14 cellular contexts compared by ENCODE assay signal in the genomic region with DNA sequence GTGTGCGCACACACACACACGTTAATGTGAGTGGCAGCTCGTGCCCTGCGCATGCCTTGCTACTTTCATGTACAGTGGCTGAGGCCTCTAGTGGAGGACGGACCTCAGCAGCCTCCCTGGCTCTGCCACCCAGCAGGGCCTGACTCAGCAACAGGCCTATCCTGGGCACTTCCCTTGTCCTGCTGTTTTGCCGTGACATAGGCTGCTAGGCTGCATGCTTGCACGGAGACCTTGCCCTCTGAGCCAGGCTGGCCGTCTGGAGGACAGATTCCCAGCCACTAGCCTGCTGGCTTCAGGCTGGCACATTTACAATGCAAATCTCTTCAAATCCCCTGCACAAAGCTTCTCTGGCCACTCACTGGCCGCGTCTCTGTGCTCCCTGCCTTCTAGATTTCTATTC. TPM values are rescaled to one million over a fixed set of nuclear protein-coding genes. Genes with fewer than 3 reads are reported as not detected.
DNase-seq lines count a peak whose midpoint lies in the region; ATAC-seq, FAIRE-seq and TF ChIP-seq lines count a peak whose summit lies in the region.
"Had no signal": no experiment of that assay in that cellular context is flagged by ENCODE, and none has a peak within 500 bp of the region (broad histone marks: within the 10 kb centered on the region; RNA-seq: fewer than 3 reads in every experiment).

No MANE protein-coding gene starts in this region.

- H3K9me1 ChIP-seq in K562 (ENCODE audit: control insufficient read depth, insufficient read depth, low read length): no peaks in the 10 kb centered on the region

- 78% methylated on average over 10 of the region's 10 CpGs for WGBS in K562 (ENCODE audit: insufficient coverage, low coverage, missing lambda C conversion rate)
- whole genome bisulfite sequencing in mesendoderm (ENCODE audit: extremely low coverage, insufficient coverage, low lambda C conversion rate): no CpG with 5 or more reads among the region's 10 CpGs

- H3K4me3 Mint-ChIP-seq in CD8-positive, alpha-beta memory T cell: no peak overlapping the region
- no peak overlapping the region for H3K4me3 Mint-ChIP-seq in stimulated activated memory B cell treated with anti-CD40 and anti-IgM and Interleukin-4, amounts not matched to agents 10 μg/mL and 1 μg/mL and 100 μg/mL, for 72 hours

- no TSS peak for BruUV-seq in K562 (replicated peaks; lab: Mats Ljungman, UMichigan)

- H3K56ac ChIP-seq in mesendoderm (ENCODE audit: low read length): peak overlapping the region; percentile 83

- TF ChIP-seq RAD21 in K562 (CRISPR knock-in tag; conservative IDR thresholded peaks at IDR 0.05 in 1 of 2, IDR thresholded peaks at IDR 0.05 in 1 of 2): no peak

- intact Hi-C loops in K562 (cut with micrococcal nuclease): no loop called here

- no peak overlapping the region for H3K4me3 ChIP-seq in CD8-positive, alpha-beta memory T cell (ENCODE audit: low read length)
- H3K4me3 ChIP-seq in HUES6 (ENCODE audit: low read depth, low read length) (peak overlapping the region; percentile 16; the same call in 1 of the 2 replicates), K562 (no peak overlapping the region), mesendoderm (ENCODE audit: low read length) (no peak overlapping the region), Peyer's patch (no peak overlapping the region)
- H3K4me3 ChIP-seq: BLaER1, tibial nerve had no signal

- FAIRE-seq in K562 (lab: Jason Lieb, UNC) (no peak), H54 (lab: Jason Lieb, UNC) (no peak)
- FAIRE-seq: GM12891 had no signal

- TF ChIP-seq POLR2A in K562 (conservative IDR thresholded peaks at IDR 0.05): no peak
- TF ChIP-seq POLR2A in H54 (IDR thresholded peaks at IDR 0.05; ENCODE audit: low read depth, low read length): no peak
- TF ChIP-seq POLR2A in Peyer's patch (IDR thresholded peaks at IDR 0.05): no peak

- no peak overlapping the region for H3K27ac ChIP-seq in CD8-positive, alpha-beta memory T cell (ENCODE audit: low read depth, low read length)
- no peak overlapping the region for H3K27ac ChIP-seq in HUES6 (ENCODE audit: low read depth, low read length)
- no peak overlapping the region for H3K27ac ChIP-seq in K562 (ENCODE audit: extremely low read depth, low read depth, low read length)
- H3K27ac ChIP-seq in mesendoderm (ENCODE audit: low read depth, low read length): peak overlapping the region; percentile 23
- H3K27ac ChIP-seq in Peyer's patch: no peak overlapping the region
- H3K27ac ChIP-seq: BLaER1, tibial nerve had no signal

- no peak overlapping the region for H2AK5ac ChIP-seq in mesendoderm (ENCODE audit: low read length)

- H3K9ac ChIP-seq in HUES6 (ENCODE audit: low read length) (no peak overlapping the region), K562 (ENCODE audit: insufficient read depth in 1 of 2, low read depth in 2 of 2, low read length in 2 of 2) (no peak overlapping the region), mesendoderm (ENCODE audit: low read length) (peak overlapping the region; percentile 46)
- H3K9ac ChIP-seq: BLaER1 had no signal

- peaks cover 37 to 42% (median 38%) of the 10 kb centered on the region in 3 donors for H3K4me1 Mint-ChIP-seq in CD8-positive, alpha-beta memory T cell
- peaks cover 23% of the 10 kb centered on the region for H3K4me1 Mint-ChIP-seq in stimulated activated memory B cell treated with anti-CD40 and anti-IgM and Interleukin-4, amounts not matched to agents 10 μg/mL and 1 μg/mL and 100 μg/mL, for 72 hours

- peaks cover 83% of the 10 kb centered on the region for H3K4me1 ChIP-seq in CD8-positive, alpha-beta memory T cell (ENCODE audit: insufficient read depth, low read length)
- H3K4me1 ChIP-seq in HUES6 (ENCODE audit: control insufficient read depth, insufficient read depth, low read length): peaks cover 16% of the 10 kb centered on the region
- peaks cover 0 to 9% of the 10 kb centered on the region in 2 experiments; a peak in 2 of 5 replicates for H3K4me1 ChIP-seq in K562 (replicated peaks in 1 of 2; ENCODE audit: control insufficient read depth in 2 of 2, insufficient read depth in 2 of 2, low read length in 2 of 2)
- H3K4me1 ChIP-seq in mesendoderm (ENCODE audit: control insufficient read depth, low read depth, low read length): peaks cover 7% of the 10 kb centered on the region
- peaks cover 0 to 10% (median 1%) of the 10 kb centered on the region in 4 donors for H3K4me1 ChIP-seq in Peyer's patch

- H3K4ac ChIP-seq in mesendoderm (ENCODE audit: low read depth, low read length): no peak overlapping the region

- no peaks in the 10 kb centered on the region for H3K27me3 Mint-ChIP-seq in CD8-positive, alpha-beta memory T cell
- H3K27me3 Mint-ChIP-seq in stimulated activated memory B cell treated with anti-CD40 and anti-IgM and Interleukin-4, amounts not matched to agents 10 μg/mL and 1 μg/mL and 100 μg/mL, for 72 hours: no peaks in the 10 kb centered on the region

- POLR2A ChIA-PET in CD8-positive, alpha-beta memory T cell (lab: Charles Lee): interaction anchor here (0.5 to 1.5 kb wide), 2 partner anchors 8 to 23 kb away, joined by 4 to 5 read pairs; no protein-coding TSS in a partner anchor
- POLR2A ChIA-PET in K562 (lab: Yijun Ruan, JAX): interaction anchor here (1.4 kb wide), 1 partner anchor 8 kb away, joined by 5 read pairs; no protein-coding TSS in a partner anchor

- H4K5ac ChIP-seq in mesendoderm (ENCODE audit: low read length): no peak overlapping the region

- H2BK15ac ChIP-seq in mesendoderm (replicated peaks; ENCODE audit: low read depth): no peak overlapping the region

- H3K18ac ChIP-seq in mesendoderm (ENCODE audit: low read length): no peak overlapping the region

- H3K23ac ChIP-seq in mesendoderm (ENCODE audit: low read length): no peak overlapping the region

- H3K79me2 ChIP-seq in K562 (ENCODE audit: control insufficient read depth, insufficient read depth, low read length) (no peaks in the 10 kb centered on the region), mesendoderm (ENCODE audit: control insufficient read depth, insufficient read depth, low read length) (no peaks in the 10 kb centered on the region)

- no peaks in the 10 kb centered on the region for H3K79me1 ChIP-seq in mesendoderm (ENCODE audit: low read length)

- TF ChIP-seq CTCF in K562 (IDR thresholded peaks at IDR 0.05 in 2 of 3, conservative IDR thresholded peaks at IDR 0.05 in 1 of 3; ENCODE audit: insufficient read depth in 2 of 3, low read depth in 1 of 3, low read length in 3 of 3) (no peak), Peyer's patch (IDR thresholded peaks at IDR 0.05) (no peak)

- no peaks in the 10 kb centered on the region for H3K9me3 ChIP-seq in CD8-positive, alpha-beta memory T cell (ENCODE audit: low read length)
- no peaks in the 10 kb centered on the region for H3K9me3 ChIP-seq in HUES6 (ENCODE audit: control insufficient read depth, insufficient read depth, low read depth, low read length)
- H3K9me3 ChIP-seq in K562 (replicated peaks; ENCODE audit: control insufficient read depth, insufficient read depth, low read depth, low read length): no peaks in the 10 kb centered on the region
- H3K9me3 ChIP-seq in Peyer's patch: no peaks in the 10 kb centered on the region
- H3K9me3 ChIP-seq: BLaER1, tibial nerve had no signal

- TF ChIP-seq EP300 in K562 (IDR thresholded peaks at IDR 0.05; ENCODE audit: low read length): no peak

- H3K36me3 Mint-ChIP-seq in CD8-positive, alpha-beta memory T cell: peaks cover 8 to 43% (median 9%) of the 10 kb centered on the region in 3 donors
- H3K36me3 Mint-ChIP-seq in stimulated activated memory B cell treated with anti-CD40 and anti-IgM and Interleukin-4, amounts not matched to agents 10 μg/mL and 1 μg/mL and 100 μg/mL, for 72 hours: peaks cover 27% of the 10 kb centered on the region

- no peaks in the 10 kb centered on the region for H3K9me3 Mint-ChIP-seq in CD8-positive, alpha-beta memory T cell
- H3K9me3 Mint-ChIP-seq in stimulated activated memory B cell treated with anti-CD40 and anti-IgM and Interleukin-4, amounts not matched to agents 10 μg/mL and 1 μg/mL and 100 μg/mL, for 72 hours: no peaks in the 10 kb centered on the region

- no peak overlapping the region for H4K8ac ChIP-seq in mesendoderm (ENCODE audit: low read depth, low read length)

- no peak for ATAC-seq in K562
- no peak for ATAC-seq in stimulated activated memory B cell treated with anti-CD40 and anti-IgM and Interleukin-4, amounts not matched to agents 10 μg/mL and 1 μg/mL and 100 μg/mL, for 72 hours

- in situ Hi-C loops in K562 (cut with MboI): no loop called here

- H4K20me1 ChIP-seq in K562 (replicated peaks; ENCODE audit: control insufficient read depth, insufficient read depth, low read length): no peaks in the 10 kb centered on the region

- CTCF ChIA-PET in CD8-positive, alpha-beta memory T cell (lab: Charles Lee): no interaction called here
- CTCF ChIA-PET in K562 (lab: Yijun Ruan, JAX; ENCODE audit: low intra/inter-chr PET ratio): no interaction called here

- H3K27ac Mint-ChIP-seq in CD8-positive, alpha-beta memory T cell: peak overlapping the region in 5 of 8 donors; percentile 12 to 90 (median 72)
- no peak overlapping the region for H3K27ac Mint-ChIP-seq in stimulated activated memory B cell treated with anti-CD40 and anti-IgM and Interleukin-4, amounts not matched to agents 10 μg/mL and 1 μg/mL and 100 μg/mL, for 72 hours

- no peak overlapping the region for H2AFZ ChIP-seq in K562 (ENCODE audit: low read depth, low read length)

- H2BK120ac ChIP-seq in mesendoderm (ENCODE audit: low read depth, low read length): no peak overlapping the region

- no peak for DNase-seq in CD8-positive, alpha-beta memory T cell
- DNase-seq in K562 (ENCODE audit: extremely low read depth in 1 of 4, low spot score in 3 of 4) (no peak), mesendoderm (peak; percentile 89), H54 (ENCODE audit: insufficient read length, low spot score) (no peak), Peyer's patch (no peak), SW 1271 (lab: John Stamatoyannopoulos, UW) (no peak)
- DNase-seq: activated CD8-positive, alpha-beta memory T cell treated with anti-CD3 and anti-CD28 coated beads, Interleukin-2, amount 50 U/mL, for 4 hours; NCI-H1105; NCI-H2171 had no signal

- H3K4me2 ChIP-seq in K562 (ENCODE audit: insufficient read depth, low read length) (no peak overlapping the region), mesendoderm (ENCODE audit: low read length) (no peak overlapping the region)
- H3K4me2 ChIP-seq: BLaER1 had no signal

- peak overlapping the region; percentile 49 for H2BK5ac ChIP-seq in mesendoderm (ENCODE audit: low read length)

- peaks cover 42% of the 10 kb centered on the region for H3K36me3 ChIP-seq in CD8-positive, alpha-beta memory T cell (ENCODE audit: insufficient read depth, low read length)
- H3K36me3 ChIP-seq in HUES6 (ENCODE audit: control insufficient read depth, insufficient read depth, low read length) (peaks cover 20% of the 10 kb centered on the region), K562 (ENCODE audit: control insufficient read depth, insufficient read depth, low read length) (peaks cover 15% of the 10 kb centered on the region; the same call in 2 of the 3 replicates), mesendoderm (ENCODE audit: control insufficient read depth, insufficient read depth, low read length) (no peaks in the 10 kb centered on the region), Peyer's patch (peaks cover 0 to 47% (median 0%) of the 10 kb centered on the region in 3 donors)

- H3K27me3 ChIP-seq in CD8-positive, alpha-beta memory T cell (ENCODE audit: insufficient read depth, low read length, poor library complexity, severe bottlenecking): no peaks in the 10 kb centered on the region
- H3K27me3 ChIP-seq in HUES6 (ENCODE audit: control insufficient read depth, insufficient read depth, low read length): no peaks in the 10 kb centered on the region
- H3K27me3 ChIP-seq in K562 (ENCODE audit: control insufficient read depth in 2 of 2, insufficient read depth in 2 of 2, low read length in 2 of 2): no peaks in the 10 kb centered on the region
- no peaks in the 10 kb centered on the region for H3K27me3 ChIP-seq in mesendoderm (ENCODE audit: insufficient read depth, low read length, poor library complexity)
- H3K27me3 ChIP-seq in Peyer's patch: no peaks in the 10 kb centered on the region
- H3K27me3 ChIP-seq: BLaER1, tibial nerve had no signal

RNA-seq across cellular contexts. Expression of gene RNF213, which starts 9.5 kb away (rescaled TPM):
- total RNA-seq in CD8-positive, alpha-beta memory T cell: 100 to 1,000 TPM; 184 to 185 TPM
- polyA plus RNA-seq in CD8-positive, alpha-beta memory T cell: 75.7 TPM
- 548 and 579 TPM in 2 replicates for total RNA-seq in K562 (2011; cell fraction: chromatin; rRNA removed; ENCODE audit: low replicate concordance)
- 219 and 226 TPM in 2 replicates for total RNA-seq in K562 (2011; cell fraction: nucleolus; rRNA removed)
- 260 and 263 TPM in 2 replicates for total RNA-seq in K562 (2011; cell fraction: nucleoplasm; rRNA removed)
- total RNA-seq in K562 (2014; rRNA removed) (13.2 and 17.1 TPM in 2 replicates), K562 (2014; rRNA removed; fragmentation: Illumina TruSeq; extraction: Trizol) (19.8 and 20.9 TPM in 2 replicates), K562 (2015; rRNA removed; fragmentation: Illumina TruSeq; extraction: Trizol) (17.8 and 17.9 TPM in 2 replicates), K562 (2021) (33.6 and 34.3 TPM in 2 replicates), Peyer's patch (100 to 1,000 TPM; 187 to 404 (median 293) TPM)
- polyA plus RNA-seq in K562 (2011; rRNA removed) (26.7 and 36.2 TPM in 2 replicates), K562 (2014; fragmentation: Illumina TruSeq; extraction: Trizol) (24.2 and 26.9 TPM in 2 replicates), K562 (2014; fragmentation: Nextera tagmentation; extraction: Ambion mirVana) (1 to 10 TPM; 5.3 to 7.1 TPM), K562 (2014; rRNA removed) (15.9 and 20.1 TPM in 2 replicates)
- polyA plus RNA-seq in K562 (2011; cell fraction: cytosol; rRNA removed): 14.1 and 15.8 TPM in 2 replicates
- polyA plus RNA-seq in K562 (2011; cell fraction: nucleus; rRNA removed): 220 and 234 TPM in 2 replicates
- 27.2 and 54.8 TPM in 2 replicates for polyA plus RNA-seq in K562 (2012)
- polyA minus RNA-seq in K562 (2011; rRNA and poly(A)+ RNA removed): 58.3 and 80.5 TPM in 2 replicates
- 48.1 and 56.1 TPM in 2 replicates for polyA minus RNA-seq in K562 (2011; cell fraction: cytosol; rRNA and poly(A)+ RNA removed)
- 71.6 and 112 TPM in 2 replicates for polyA minus RNA-seq in K562 (2011; cell fraction: nucleus; rRNA and poly(A)+ RNA removed)
- polyA plus RNA-seq in mesendoderm (2013, experiment 1 of 2): 6.6 TPM
- polyA plus RNA-seq in mesendoderm (2013, experiment 2 of 2): 6.6 TPM

RNA-seq across cellular contexts. Expression of gene SLC26A11, which starts 49.9 kb away (rescaled TPM):
- total RNA-seq in CD8-positive, alpha-beta memory T cell: 10 to 100 TPM; 18.1 to 19.6 TPM
- 7.0 TPM for polyA plus RNA-seq in CD8-positive, alpha-beta memory T cell
- 8.5 and 21.1 TPM in 2 replicates for total RNA-seq in K562 (2011; cell fraction: chromatin; rRNA removed; ENCODE audit: low replicate concordance)
- 13.3 and 15.8 TPM in 2 replicates for total RNA-seq in K562 (2011; cell fraction: nucleolus; rRNA removed)
- total RNA-seq in K562 (2011; cell fraction: nucleoplasm; rRNA removed): 6.9 and 13.1 TPM in 2 replicates
- total RNA-seq in K562 (2014; rRNA removed) (1.5 and 3.4 TPM in 2 replicates), K562 (2014; rRNA removed; fragmentation: Illumina TruSeq; extraction: Trizol) (0.38 and 0.91 TPM in 2 replicates), K562 (2015; rRNA removed; fragmentation: Illumina TruSeq; extraction: Trizol) (1.0 and 1.4 TPM in 2 replicates), K562 (2021) (3.1 and 4.0 TPM in 2 replicates), Peyer's patch (10 to 100 TPM; 28.1 to 42.9 (median 33.1) TPM)
- polyA plus RNA-seq in K562 (2011; rRNA removed) (0.52 and 0.53 TPM in 2 replicates), K562 (2014; fragmentation: Illumina TruSeq; extraction: Trizol) (1.4 and 1.9 TPM in 2 replicates), K562 (2014; fragmentation: Nextera tagmentation; extraction: Ambion mirVana) (under 1 TPM in 1 of 2 experiments, not detected in 1; 0.06 TPM), K562 (2014; rRNA removed) (2.8 and 4.2 TPM in 2 replicates)
- 0.43 and 1.2 TPM in 2 replicates for polyA plus RNA-seq in K562 (2011; cell fraction: cytosol; rRNA removed)
- 4.1 and 8.1 TPM in 2 replicates for polyA plus RNA-seq in K562 (2011; cell fraction: nucleus; rRNA removed)
- 2.7 and 5.4 TPM in 2 replicates for polyA plus RNA-seq in K562 (2012)
- 0.46 TPM in 1 of 2 replicates, not detected in the other for polyA minus RNA-seq in K562 (2011; rRNA and poly(A)+ RNA removed)
- 0.57 and 1.9 TPM in 2 replicates for polyA minus RNA-seq in K562 (2011; cell fraction: cytosol; rRNA and poly(A)+ RNA removed)
- polyA minus RNA-seq in K562 (2011; cell fraction: nucleus; rRNA and poly(A)+ RNA removed): 1.2 and 2.0 TPM in 2 replicates
- 7.9 TPM for polyA plus RNA-seq in mesendoderm (2013, experiment 1 of 2)
- polyA plus RNA-seq in mesendoderm (2013, experiment 2 of 2): 7.1 TPM

RNA-seq across cellular contexts. Expression of gene SGSH, which starts 50.0 kb away (rescaled TPM):
- total RNA-seq in CD8-positive, alpha-beta memory T cell: 10 to 100 TPM; 23.2 to 27.2 TPM
- 46.7 TPM for polyA plus RNA-seq in CD8-positive, alpha-beta memory T cell
- total RNA-seq in K562 (2011; cell fraction: chromatin; rRNA removed; ENCODE audit: low replicate concordance): 47.4 and 72.7 TPM in 2 replicates
- 43.5 and 52.4 TPM in 2 replicates for total RNA-seq in K562 (2011; cell fraction: nucleolus; rRNA removed)
- 40.5 and 41.1 TPM in 2 replicates for total RNA-seq in K562 (2011; cell fraction: nucleoplasm; rRNA removed)
- 5.1 and 7.3 TPM in 2 replicates for total RNA-seq in K562 (2014; rRNA removed)
- 2.5 and 2.6 TPM in 2 replicates for total RNA-seq in K562 (2014; rRNA removed; fragmentation: Illumina TruSeq; extraction: Trizol)
- 4.6 and 4.9 TPM in 2 replicates for total RNA-seq in K562 (2015; rRNA removed; fragmentation: Illumina TruSeq; extraction: Trizol)
- total RNA-seq in K562 (2021): 11.8 and 15.7 TPM in 2 replicates
- polyA plus RNA-seq in K562 (2011; rRNA removed): 2.5 and 4.8 TPM in 2 replicates
- 3.7 and 4.2 TPM in 2 replicates for polyA plus RNA-seq in K562 (2011; cell fraction: cytosol; rRNA removed)
- 19.2 and 29.1 TPM in 2 replicates for polyA plus RNA-seq in K562 (2011; cell fraction: nucleus; rRNA removed)
- polyA plus RNA-seq in K562 (2012): 13.7 and 21.2 TPM in 2 replicates
- polyA plus RNA-seq in K562 (2014; fragmentation: Illumina TruSeq; extraction: Trizol): 6.3 and 11.2 TPM in 2 replicates
- under 1 TPM; 0.25 to 0.31 TPM for polyA plus RNA-seq in K562 (2014; fragmentation: Nextera tagmentation; extraction: Ambion mirVana)
- polyA plus RNA-seq in K562 (2014; rRNA removed): 8.2 and 9.8 TPM in 2 replicates
- 2.6 TPM in 2 replicates for polyA minus RNA-seq in K562 (2011; rRNA and poly(A)+ RNA removed)
- polyA minus RNA-seq in K562 (2011; cell fraction: cytosol; rRNA and poly(A)+ RNA removed): 4.5 and 6.9 TPM in 2 replicates
- 3.4 and 6.3 TPM in 2 replicates for polyA minus RNA-seq in K562 (2011; cell fraction: nucleus; rRNA and poly(A)+ RNA removed)
- 7.2 TPM for polyA plus RNA-seq in mesendoderm (2013, experiment 1 of 2)
- polyA plus RNA-seq in mesendoderm (2013, experiment 2 of 2): 7.0 TPM
- total RNA-seq in Peyer's patch: 100 to 1,000 TPM in 1 of 4 donors, 10 to 100 TPM in 3; 37.8 to 114 (median 60.6) TPM
